ENCODE assay signal across 15 cellular contexts in genomic region chr16:19846421-19846820, GRCh38. TPM values are rescaled to one million over a fixed set of nuclear protein-coding genes. Genes with fewer than 3 reads are reported as not detected.
DNase-seq lines count a peak whose midpoint lies in the region; ATAC-seq and TF ChIP-seq lines count a peak whose summit lies in the region.
"Had no signal": no experiment of that assay in that cellular context is flagged by ENCODE, and none has a peak within 500 bp of the region (broad histone marks: within the 10 kb centered on the region; RNA-seq: fewer than 3 reads in every experiment).

No MANE protein-coding gene starts in this region.

- TF ChIP-seq CTCF in IMR-90 (conservative IDR thresholded peaks at IDR 0.05; ENCODE audit: low read depth, low read length) (no peak), suprapubic skin (IDR thresholded peaks at IDR 0.05) (no peak), tibial nerve (IDR thresholded peaks at IDR 0.05) (no peak), transverse colon (IDR thresholded peaks at IDR 0.05) (no peak)

- no peak overlapping the region for H3K14ac ChIP-seq in IMR-90 (replicated peaks; ENCODE audit: low read depth, low read length)
- no peak overlapping the region for H3K14ac ChIP-seq in mesenchymal stem cell (ENCODE audit: low read length in 2 of 2)

- H3K9me3 ChIP-seq in IMR-90 (ENCODE audit: control insufficient read depth, insufficient read depth, low read length) (no peaks in the 10 kb centered on the region), mesenchymal stem cell (ENCODE audit: control insufficient read depth, low read length) (no peaks in the 10 kb centered on the region), suprapubic skin (no peaks in the 10 kb centered on the region), tibial nerve (no peaks in the 10 kb centered on the region), transverse colon (no peaks in the 10 kb centered on the region)
- H3K9me3 ChIP-seq: BLaER1 treated with 17β-estradiol and CSF1 and Interleukin-3, amounts not matched to agents 10 nM and 100 nM had no signal

- H3K36me3 ChIP-seq in IMR-90 (ENCODE audit: control insufficient read depth, insufficient read depth, low read length) (no peaks in the 10 kb centered on the region), mesenchymal stem cell (ENCODE audit: control insufficient read depth in 1 of 2, insufficient read depth in 2 of 2, low read depth in 1 of 2, low read length in 2 of 2) (no peaks in the 10 kb centered on the region), suprapubic skin (no peaks in the 10 kb centered on the region), tibial nerve (peaks cover 0 to 13% (median 0%) of the 10 kb centered on the region in 3 donors), transverse colon (no peaks in the 10 kb centered on the region)
- H3K36me3 ChIP-seq: BLaER1 treated with 17β-estradiol and CSF1 and Interleukin-3, amounts not matched to agents 10 nM and 100 nM had no signal

- no peaks in the 10 kb centered on the region for H3K27me3 ChIP-seq in IMR-90 (ENCODE audit: control insufficient read depth, insufficient read depth, low read length)
- no peaks in the 10 kb centered on the region for H3K27me3 ChIP-seq in mesenchymal stem cell (ENCODE audit: control insufficient read depth in 1 of 2, insufficient read depth in 1 of 2, low read length in 2 of 2)
- H3K27me3 ChIP-seq in suprapubic skin = no peaks in the 10 kb centered on the region
- no peaks in the 10 kb centered on the region for H3K27me3 ChIP-seq in tibial nerve
- H3K27me3 ChIP-seq in transverse colon = no peaks in the 10 kb centered on the region
- H3K27me3 ChIP-seq: BLaER1 treated with 17β-estradiol and CSF1 and Interleukin-3, amounts not matched to agents 10 nM and 100 nM had no signal

- POLR2A ChIA-PET in IMR-90 (lab: Charles Lee; ENCODE audit: unreplicated experiment) = no interaction called here

- H3K23ac ChIP-seq in IMR-90 (ENCODE audit: low read depth, low read length) (no peak overlapping the region), mesenchymal stem cell (ENCODE audit: low read length in 2 of 2) (no peak overlapping the region)

- no peak overlapping the region for H2AFZ ChIP-seq in IMR-90 (replicated peaks; ENCODE audit: low read length, poor library complexity)
- no peak overlapping the region for H2AFZ ChIP-seq in mesenchymal stem cell (ENCODE audit: low read depth, low read length)

- peak; percentile 38 for DNase-seq in AG08395 (ENCODE audit: low spot score)
- no peak for DNase-seq in IMR-90
- DNase-seq in mesenchymal stem cell = no peak
- no peak for DNase-seq in suprapubic skin (ENCODE audit: low spot score in 2 of 2)
- DNase-seq in tibial nerve (ENCODE audit: low spot score in 2 of 2) = no peak
- no peak for DNase-seq in transverse colon
- DNase-seq: Calu3; CD4-positive, alpha-beta T cell; DMS 273 treated with DMSO at 0.1 percent for 48 hours; HCEC 1CT had no signal

- H4K5ac ChIP-seq in IMR-90 (ENCODE audit: low read depth, low read length) = no peak overlapping the region

- H3K4me2 ChIP-seq in IMR-90 (ENCODE audit: low read depth, low read length) (no peak overlapping the region), mesenchymal stem cell (ENCODE audit: low read length, poor library complexity, severe bottlenecking) (no peak overlapping the region)
- H3K4me2 ChIP-seq: BLaER1 treated with 17β-estradiol and CSF1 and Interleukin-3, amounts not matched to agents 10 nM and 100 nM had no signal

- H3K4ac ChIP-seq in IMR-90 (ENCODE audit: low read depth, low read length) = no peak overlapping the region
- H3K4ac ChIP-seq in mesenchymal stem cell (ENCODE audit: low read depth in 1 of 2, low read length in 2 of 2) = no peak overlapping the region

- no peak overlapping the region for H3K4me3 ChIP-seq in IMR-90 (ENCODE audit: insufficient read depth, low read depth, low read length)
- no peak overlapping the region for H3K4me3 ChIP-seq in mesenchymal stem cell (ENCODE audit: insufficient read depth in 1 of 2, low read depth in 1 of 2, low read length in 2 of 2)
- H3K4me3 ChIP-seq in suprapubic skin = no peak overlapping the region
- H3K4me3 ChIP-seq in tibial nerve = no peak overlapping the region
- H3K4me3 ChIP-seq in transverse colon = no peak overlapping the region
- H3K4me3 ChIP-seq: BLaER1 treated with 17β-estradiol and CSF1 and Interleukin-3, amounts not matched to agents 10 nM and 100 nM; K562 had no signal

- H2BK120ac ChIP-seq in IMR-90 (ENCODE audit: low read depth, low read length) (no peak overlapping the region), mesenchymal stem cell (ENCODE audit: low read depth, low read length) (no peak overlapping the region)

- no peaks in the 10 kb centered on the region for H3K9me1 ChIP-seq in IMR-90 (ENCODE audit: insufficient read depth, low read length)

- TF ChIP-seq RAD21 in IMR-90 (IDR thresholded peaks at IDR 0.05; ENCODE audit: low read length) = no peak

- H4K91ac ChIP-seq in IMR-90 (ENCODE audit: insufficient read depth, low read depth, low read length) (0 out of 2 replicates have a peak overlapping the region, but pooled peaks have one; percentile 25), mesenchymal stem cell (ENCODE audit: low read length) (no peak overlapping the region)

- H2BK20ac ChIP-seq in IMR-90 (ENCODE audit: low read depth, low read length) = no peak overlapping the region

- H3K79me1 ChIP-seq in IMR-90 (ENCODE audit: low read depth in 1 of 2, low read length in 2 of 2) = no peaks in the 10 kb centered on the region
- no peaks in the 10 kb centered on the region for H3K79me1 ChIP-seq in mesenchymal stem cell (replicated peaks; ENCODE audit: low read length, poor library complexity, severe bottlenecking)

- dilution Hi-C loops in IMR-90 (cut with HindIII; ENCODE audit: low sequenced_read_pairs, unreplicated experiment) = no loop called here

- intact Hi-C loops in IMR-90 (cut with micrococcal nuclease) (no loop called here), transverse colon (cut with DNase I; ENCODE audit: low total_unique reads) (no loop called here)

- H3K18ac ChIP-seq in IMR-90 (ENCODE audit: low read depth, low read length) (no peak overlapping the region), mesenchymal stem cell (ENCODE audit: low read depth in 1 of 2, low read length in 2 of 2) (no peak overlapping the region)

- no peak for TF ChIP-seq EP300 in suprapubic skin (IDR thresholded peaks at IDR 0.05)
- TF ChIP-seq EP300 in tibial nerve (IDR thresholded peaks at IDR 0.05) = no peak
- TF ChIP-seq EP300 in transverse colon (IDR thresholded peaks at IDR 0.05; ENCODE audit: low read depth) = no peak

- BruUV-seq in IMR-90 (replicated peaks; lab: Mats Ljungman, UMichigan) = no TSS peak

- no CpG with 5 or more reads among the region's 5 CpGs for WGBS in IMR-90 (ENCODE audit: extremely low coverage in 2 of 2, insufficient read length in 1 of 2), 2 experiments
- 96% methylated on average over 2 of the region's 5 CpGs for WGBS in mesenchymal stem cell
- WGBS in suprapubic skin = 71% methylated on average over 5 of the region's 5 CpGs
- 82 to 93% methylated on average over 5 of the region's 5 CpGs for WGBS in tibial nerve, 2 donors
- WGBS in transverse colon (ENCODE audit: low coverage in 1 of 2), 2 donors = 74 to 78% methylated on average over 5 of the region's 5 CpGs

- H2BK5ac ChIP-seq in IMR-90 (ENCODE audit: low read depth, low read length, poor library complexity, severe bottlenecking) = no peak overlapping the region
- no peak overlapping the region for H2BK5ac ChIP-seq in mesenchymal stem cell (ENCODE audit: low read depth, low read length, poor library complexity, severe bottlenecking)

- no peak overlapping the region for H2BK12ac ChIP-seq in mesenchymal stem cell (ENCODE audit: low read length in 2 of 2)

- CTCF ChIA-PET in IMR-90 (lab: Yijun Ruan, JAX) = interaction anchor here (0.6 to 1.1 kb wide), 2 partner anchors 16 to 111 kb away, joined by 3 read pairs; no protein-coding TSS in a partner anchor

- H3K4me1 ChIP-seq in IMR-90 (ENCODE audit: control insufficient read depth, insufficient read depth, low read length) (peaks cover 5% of the 10 kb centered on the region), mesenchymal stem cell (ENCODE audit: control insufficient read depth, insufficient read depth, low read depth, low read length) (peaks cover 2% of the 10 kb centered on the region), suprapubic skin (no peaks in the 10 kb centered on the region), tibial nerve (no peaks in the 10 kb centered on the region), transverse colon (peaks cover 0 to 4% (median 0%) of the 10 kb centered on the region in 4 donors)

- H3K27ac ChIP-seq in IMR-90 (ENCODE audit: insufficient read depth, low read length) = no peak overlapping the region
- no peak overlapping the region for H3K27ac ChIP-seq in mesenchymal stem cell (ENCODE audit: low read length, poor library complexity, severe bottlenecking)
- H3K27ac ChIP-seq in suprapubic skin = peak overlapping the region; percentile 37
- H3K27ac ChIP-seq in tibial nerve = no peak overlapping the region
- H3K27ac ChIP-seq in transverse colon = no peak overlapping the region
- H3K27ac ChIP-seq: 22Rv1; BLaER1 treated with 17β-estradiol and CSF1 and Interleukin-3, amounts not matched to agents 10 nM and 100 nM; HL-60 had no signal

- TF ChIP-seq POLR2A in IMR-90 (IDR thresholded peaks at IDR 0.05; ENCODE audit: low read depth, low read length) (no peak), suprapubic skin (IDR thresholded peaks at IDR 0.05) (no peak), tibial nerve (IDR thresholded peaks at IDR 0.05) (no peak), transverse colon (IDR thresholded peaks at IDR 0.05) (no peak)

- no peak overlapping the region for H3K9ac ChIP-seq in IMR-90 (ENCODE audit: low read depth, low read length)
- no peak overlapping the region for H3K9ac ChIP-seq in mesenchymal stem cell (ENCODE audit: low read length)
- H3K9ac ChIP-seq: BLaER1 treated with 17β-estradiol and CSF1 and Interleukin-3, amounts not matched to agents 10 nM and 100 nM had no signal

- no peaks in the 10 kb centered on the region for H4K20me1 ChIP-seq in IMR-90 (ENCODE audit: insufficient read depth, low read length)
- H4K20me1 ChIP-seq: BLaER1 treated with 17β-estradiol and CSF1 and Interleukin-3, amounts not matched to agents 10 nM and 100 nM had no signal

- in situ Hi-C loops in IMR-90 (cut with MboI; ENCODE audit: low sequenced_read_pairs) (no loop called here), transverse colon (cut with MboI; ENCODE audit: low pct_ligation_motif_present in 1 of 4, low pct_unique_long_range_greater_than_20kb in 1 of 4, low sequenced_read_pairs in 3 of 4) (no loop called here)

- H4K8ac ChIP-seq in IMR-90 (ENCODE audit: low read depth in 2 of 2, low read length in 2 of 2) (no peak overlapping the region), mesenchymal stem cell (ENCODE audit: low read length) (no peak overlapping the region)

- H3K56ac ChIP-seq in IMR-90 (ENCODE audit: extremely low read depth, insufficient read depth, low read length) = no peak overlapping the region

- H2BK15ac ChIP-seq in IMR-90 (ENCODE audit: low read depth, low read length) (peak overlapping the region; percentile 61; the same call in 1 of the 3 replicates), mesenchymal stem cell (ENCODE audit: low read depth, poor library complexity, severe bottlenecking) (no peak overlapping the region)

- H2AK9ac ChIP-seq in IMR-90 (replicated peaks; ENCODE audit: low read depth, low read length, poor library complexity) = no peak overlapping the region

- ATAC-seq in IMR-90 (ENCODE audit: low read depth) = no peak
- no peak for ATAC-seq in HG02884 (IDR thresholded peaks at IDR 0.05; ENCODE audit: unreplicated experiment)
- ATAC-seq: K562 had no signal

- H2AK5ac ChIP-seq in IMR-90 (ENCODE audit: low read depth, low read length) = no peak overlapping the region
- H2AK5ac ChIP-seq in mesenchymal stem cell (ENCODE audit: low read length, severe bottlenecking) = peak overlapping the region; percentile 4

RNA-seq across cellular contexts. Expression of gene GPRC5B, which starts 38.2 kb away (rescaled TPM):
- 2.2 and 2.5 TPM in 2 replicates for total RNA-seq in IMR-90 (2012; rRNA removed)
- 6.8 and 8.5 TPM in 2 replicates for polyA plus RNA-seq in IMR-90 (2012; rRNA removed)
- 3.7 and 19.8 TPM in 2 replicates for polyA plus RNA-seq in IMR-90 (2012; cell fraction: cytosol; rRNA removed)
- polyA plus RNA-seq in IMR-90 (2012; cell fraction: nucleus; rRNA removed; ENCODE audit: low replicate concordance) = 7.0 and 7.6 TPM in 2 replicates
- polyA plus RNA-seq in mesenchymal stem cell (2013, experiment 1 of 2) = 47.0 TPM
- 51.7 TPM for polyA plus RNA-seq in mesenchymal stem cell (2013, experiment 2 of 2)
- total RNA-seq in suprapubic skin = 10 to 100 TPM in 1 of 4 donors, 1 to 10 TPM in 3; 4.1 to 10.6 (median 6.9) TPM
- 100 to 1,000 TPM in 2 of 4 donors, 10 to 100 TPM in 2; 68.4 to 116 (median 101) TPM for total RNA-seq in tibial nerve
- total RNA-seq in transverse colon = 10 to 100 TPM in 1 of 4 donors, 1 to 10 TPM in 3; 1.9 to 17.3 (median 5.1) TPM
